ENCODE assay signal across 40 cellular contexts in genomic region chr5:80417973-80418372, GRCh38.
"Had no signal": no experiment of that assay in that cellular context is flagged by ENCODE, and none has a peak within 500 bp of the region (broad histone marks: within the 10 kb centered on the region; RNA-seq: fewer than 3 reads in every experiment).

No MANE protein-coding gene starts in this region.

- H3K4me3 Mint-ChIP-seq: activated naive CD4-positive, alpha-beta T cell treated with anti-CD3 and anti-CD28 coated beads for 36 hours; activated naive CD4-positive, alpha-beta T cell treated with anti-CD3 and anti-CD28 coated beads, Interleukin-2, amount 10 ng/mL, durations not matched to agents 7 days and 5 days; activated naive CD4-positive, alpha-beta T cell treated with anti-CD3 and anti-CD28 coated beads, Interleukin-2, amount 50 U/mL, for 24 hours; activated naive CD8-positive, alpha-beta T cell; activated naive CD8-positive, alpha-beta T cell treated with anti-CD3 and anti-CD28 coated beads for 36 hours; activated naive CD8-positive, alpha-beta T cell treated with anti-CD3 and anti-CD28 coated beads, Interleukin-2, amount 10 ng/mL, durations not matched to agents 7 days and 5 days; activated naive CD8-positive, alpha-beta T cell treated with anti-CD3 and anti-CD28 coated beads, Interleukin-2, amount 50 U/mL, for 24 hours; activated T-cell treated with anti-CD3 and anti-CD28 coated beads, Interleukin-2, amount 50 U/mL, for 24 hours; activated T-cell treated with anti-CD3 and anti-CD28 coated beads, Interleukin-2, amount 50 U/mL, for 4 hours; activated T-cell treated with anti-CD3 and anti-CD28 coated beads, Interleukin-2, amount 50 U/mL, for 72 hours; activated T-helper 1 cell treated with anti-CD3 and anti-CD28 coated beads, Interleukin-12 subunit alpha, Interleukin-12 subunit beta, Interleukin-2, Interleukin-4 antibody, amounts not matched to agents 30 ng/mL and 10 ng/mL and 1 ng/mL, durations not matched to agents 14 hours and 24 hours and 36 hours; activated T-helper 17 cell treated with anti-CD3 and anti-CD28 coated beads, Interleukin-2, amount 50 U/mL, for 72 hours; brain; central memory CD8-positive, alpha-beta T cell had no signal

- H3K4me1 Mint-ChIP-seq: activated naive CD4-positive, alpha-beta T cell treated with anti-CD3 and anti-CD28 coated beads, Interleukin-2, amount 10 ng/mL, durations not matched to agents 7 days and 5 days; activated naive CD8-positive, alpha-beta T cell treated with anti-CD3 and anti-CD28 coated beads for 36 hours; activated naive CD8-positive, alpha-beta T cell treated with anti-CD3 and anti-CD28 coated beads, Interleukin-2, amount 10 ng/mL, durations not matched to agents 7 days and 5 days; activated naive CD8-positive, alpha-beta T cell treated with anti-CD3 and anti-CD28 coated beads, Interleukin-2, amount 50 U/mL, for 24 hours; activated T-helper 17 cell treated with anti-CD3 and anti-CD28 coated beads, Interleukin-2, amount 50 U/mL, for 72 hours; brain had no signal

- DNase-seq: activated effector memory CD4-positive, alpha-beta T cell treated with anti-CD3 and anti-CD28 coated beads, Interleukin-2, amount 50 U/mL, for 16 hours; activated effector memory CD4-positive, alpha-beta T cell treated with Interleukin-2 at 50 U/mL for 16 hours; activated gamma-delta T cell; activated gamma-delta T cell treated with Interleukin-2 at 50 U/mL for 16 hours; activated naive CD4-positive, alpha-beta T cell; activated naive CD4-positive, alpha-beta T cell treated with anti-CD3 and anti-CD28 coated beads for 36 hours; activated naive CD4-positive, alpha-beta T cell treated with anti-CD3 and anti-CD28 coated beads, Interleukin-2, amount 10 ng/mL, durations not matched to agents 7 days and 5 days; activated naive CD4-positive, alpha-beta T cell treated with anti-CD3 and anti-CD28 coated beads, Interleukin-2, amount 50 U/mL, for 16 hours; activated naive CD4-positive, alpha-beta T cell treated with Interleukin-2 at 50 U/mL for 16 hours; activated naive CD8-positive, alpha-beta T cell treated with anti-CD3 and anti-CD28 coated beads for 36 hours; activated naive CD8-positive, alpha-beta T cell treated with anti-CD3 and anti-CD28 coated beads, Interleukin-2, amount 10 ng/mL, durations not matched to agents 7 days and 5 days; activated naive CD8-positive, alpha-beta T cell treated with anti-CD3 and anti-CD28 coated beads, Interleukin-2, amount 50 U/mL, for 24 hours; activated T-cell treated with anti-CD3 and anti-CD28 coated beads, Interleukin-2, amount 50 U/mL, for 1 hour; activated T-cell treated with anti-CD3 and anti-CD28 coated beads, Interleukin-2, amount 50 U/mL, for 24 hours; activated T-cell treated with anti-CD3 and anti-CD28 coated beads, Interleukin-2, amount 50 U/mL, for 4 hours; activated T-cell treated with anti-CD3 and anti-CD28 coated beads, Interleukin-2, amount 50 U/mL, for 48 hours; activated T-cell treated with anti-CD3 and anti-CD28 coated beads, Interleukin-2, amount 50 U/mL, for 72 hours; adrenal gland; amniotic stem cell; amygdala; anterior cingulate cortex; aorta; body of pancreas; brain microvascular endothelial cell; caudate nucleus; central memory CD4-positive, alpha-beta T cell; cerebellar nuclear complex had no signal

- H3K36me3 Mint-ChIP-seq: activated naive CD4-positive, alpha-beta T cell treated with anti-CD3 and anti-CD28 coated beads, Interleukin-2, amount 10 ng/mL, durations not matched to agents 7 days and 5 days had no signal

- H3K36me3 ChIP-seq: adrenal gland, ascending aorta, brain microvascular endothelial cell, breast epithelium had no signal

- H3K27ac ChIP-seq: adrenal gland, ascending aorta, body of pancreas, brain microvascular endothelial cell, breast epithelium, cardiac muscle cell had no signal

- H3K4me1 ChIP-seq: adrenal gland, ascending aorta, body of pancreas, breast epithelium had no signal

- ATAC-seq: activated naive CD4-positive, alpha-beta T cell treated with anti-CD3 and anti-CD28 coated beads, Interleukin-2, amount 50 U/mL, for 72 hours; activated naive CD8-positive, alpha-beta T cell treated with anti-CD3 and anti-CD28 coated beads, Interleukin-2, amount 50 U/mL, for 24 hours; activated T-cell treated with anti-CD3 and anti-CD28 coated beads, Interleukin-2, amount 50 U/mL, for 4 hours; activated T-cell treated with anti-CD3 and anti-CD28 coated beads, Interleukin-2, amount 50 U/mL, for 72 hours; activated T-helper 17 cell treated with anti-CD3 and anti-CD28 coated beads, Interleukin-2, amount 50 U/mL, for 72 hours; body of pancreas had no signal

- H3K27ac Mint-ChIP-seq: activated naive CD4-positive, alpha-beta T cell treated with anti-CD3 and anti-CD28 coated beads for 36 hours; activated naive CD4-positive, alpha-beta T cell treated with anti-CD3 and anti-CD28 coated beads, Interleukin-2, amount 10 ng/mL, durations not matched to agents 7 days and 5 days; activated naive CD4-positive, alpha-beta T cell treated with anti-CD3 and anti-CD28 coated beads, Interleukin-2, amount 50 U/mL, for 24 hours; activated naive CD4-positive, alpha-beta T cell treated with anti-CD3 and anti-CD28 coated beads, Interleukin-2, amount 50 U/mL, for 72 hours; activated naive CD8-positive, alpha-beta T cell; activated naive CD8-positive, alpha-beta T cell treated with anti-CD3 and anti-CD28 coated beads for 36 hours; activated naive CD8-positive, alpha-beta T cell treated with anti-CD3 and anti-CD28 coated beads, Interleukin-2, amount 10 ng/mL, durations not matched to agents 7 days and 5 days; activated naive CD8-positive, alpha-beta T cell treated with anti-CD3 and anti-CD28 coated beads, Interleukin-2, amount 50 U/mL, for 24 hours; activated T-cell treated with anti-CD3 and anti-CD28 coated beads, Interleukin-2, amount 50 U/mL, for 24 hours; activated T-cell treated with anti-CD3 and anti-CD28 coated beads, Interleukin-2, amount 50 U/mL, for 72 hours; activated T-helper 1 cell treated with anti-CD3 and anti-CD28 coated beads, Interleukin-12 subunit alpha, Interleukin-12 subunit beta, Interleukin-2, Interleukin-4 antibody, amounts not matched to agents 30 ng/mL and 10 ng/mL and 1 ng/mL, durations not matched to agents 14 hours and 24 hours and 36 hours; activated T-helper 17 cell treated with anti-CD3 and anti-CD28 coated beads, Interleukin-2, amount 50 U/mL, for 72 hours; activated T-helper 2 cell treated with anti-CD3 and anti-CD28 coated beads, Interferon-gamma antibody, Interleukin-2, Interleukin-4, amounts not matched to agents 10 μg/mL and 5 μg/mL and 100 μg/mL, durations not matched to agents 14 hours and 24 hours and 36 hours; brain had no signal

- FAIRE-seq: astrocyte, bronchial epithelial cell had no signal

- H3K27me3 ChIP-seq: adrenal gland, ascending aorta, body of pancreas, brain microvascular endothelial cell, breast epithelium, cardiac muscle cell had no signal

- H3K9me3 Mint-ChIP-seq: activated naive CD4-positive, alpha-beta T cell treated with anti-CD3 and anti-CD28 coated beads, Interleukin-2, amount 50 U/mL, for 24 hours; activated naive CD4-positive, alpha-beta T cell treated with anti-CD3 and anti-CD28 coated beads, Interleukin-2, amount 50 U/mL, for 72 hours; activated T-cell treated with anti-CD3 and anti-CD28 coated beads, Interleukin-2, amount 50 U/mL, for 72 hours; activated T-helper 17 cell treated with anti-CD3 and anti-CD28 coated beads, Interleukin-2, amount 50 U/mL, for 72 hours; central memory CD8-positive, alpha-beta T cell had no signal

- H3K4me3 ChIP-seq: adrenal gland, ascending aorta, body of pancreas, breast epithelium, cardiac muscle cell had no signal

- H3K9me3 ChIP-seq: adrenal gland, breast epithelium had no signal

- H3K27me3 Mint-ChIP-seq: activated naive CD4-positive, alpha-beta T cell treated with anti-CD3 and anti-CD28 coated beads, Interleukin-2, amount 10 ng/mL, durations not matched to agents 7 days and 5 days; activated naive CD4-positive, alpha-beta T cell treated with anti-CD3 and anti-CD28 coated beads, Interleukin-2, amount 50 U/mL, for 24 hours; activated naive CD8-positive, alpha-beta T cell; activated naive CD8-positive, alpha-beta T cell treated with anti-CD3 and anti-CD28 coated beads for 36 hours; activated naive CD8-positive, alpha-beta T cell treated with anti-CD3 and anti-CD28 coated beads, Interleukin-2, amount 10 ng/mL, durations not matched to agents 7 days and 5 days; activated naive CD8-positive, alpha-beta T cell treated with anti-CD3 and anti-CD28 coated beads, Interleukin-2, amount 50 U/mL, for 24 hours; activated T-cell treated with anti-CD3 and anti-CD28 coated beads, Interleukin-2, amount 50 U/mL, for 24 hours; activated T-helper 17 cell treated with anti-CD3 and anti-CD28 coated beads, Interleukin-2, amount 50 U/mL, for 72 hours; central memory CD8-positive, alpha-beta T cell had no signal
